ENCODE assay signal across 1 cellular context in genomic region chr6:10598084-10598960, GRCh38.
TF ChIP-seq lines count a peak whose summit lies in the region.

No MANE protein-coding gene starts in this region.

TF ChIP-seq in H1, 55 proteins besides CTCF, POLR2A, EP300 and RAD21 (continued from another document):
- TF ChIP-seq BRCA1 (IDR thresholded peaks at IDR 0.05; ENCODE audit: low read depth, low read length) (no peak), KDM4A (IDR thresholded peaks at IDR 0.05; ENCODE audit: low read depth, low read length, severe bottlenecking) (no peak)
